In the genomic region with DNA sequence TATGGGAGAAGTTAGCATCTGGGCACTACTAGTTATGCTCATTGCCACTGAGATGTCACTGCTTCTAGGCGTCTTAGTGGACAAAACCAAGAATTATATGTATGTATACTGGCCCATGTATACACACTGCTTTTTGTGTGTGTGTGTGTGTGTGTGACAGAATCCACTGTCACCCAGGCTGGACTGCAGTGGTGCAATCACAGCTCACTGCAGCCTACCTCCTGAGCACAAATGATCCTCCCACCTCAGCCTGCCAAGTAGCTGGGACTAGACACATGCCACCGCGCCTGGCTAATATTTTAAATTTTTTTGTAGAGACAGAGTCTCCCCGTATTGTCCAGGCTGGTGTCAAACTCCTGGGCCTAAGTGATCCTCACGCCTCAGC, we compare ENCODE assay signal across 13 cellular contexts. TPM values are rescaled to one million over a fixed set of nuclear protein-coding genes. Genes with fewer than 3 reads are reported as not detected.
DNase-seq lines count a peak whose midpoint lies in the region; ATAC-seq and TF ChIP-seq lines count a peak whose summit lies in the region.
"Had no signal": no experiment of that assay in that cellular context is flagged by ENCODE, and none has a peak within 500 bp of the region (broad histone marks: within the 10 kb centered on the region; RNA-seq: fewer than 3 reads in every experiment).

No MANE protein-coding gene starts in this region.

- H3K4me1 ChIP-seq in PC-3 (ENCODE audit: insufficient read depth, low read length): peaks cover 82% of the 10 kb centered on the region
- H3K4me1 ChIP-seq in lower lobe of right lung: peaks cover 46% of the 10 kb centered on the region
- peaks cover 19 to 38% of the 10 kb centered on the region in 2 donors for H3K4me1 ChIP-seq in thoracic aorta (ENCODE audit: control insufficient read depth in 1 of 2, low read depth in 2 of 2)
- peaks cover 9% of the 10 kb centered on the region for H3K4me1 ChIP-seq in ovary (ENCODE audit: insufficient read depth)

- no peaks in the 10 kb centered on the region for H4K20me1 ChIP-seq in PC-3 (ENCODE audit: low read length)

- no peak overlapping the region for H2AFZ ChIP-seq in PC-3 (ENCODE audit: low read length)

- 61 to 75% (median 71%) methylated on average over 5 of the region's 5 CpGs for WGBS in ovary, 3 donors

- peaks cover 14% of the 10 kb centered on the region; the same call in 1 of the 2 replicates for H3K79me2 ChIP-seq in PC-3 (ENCODE audit: low read length)

- POLR2A ChIA-PET in PC-3 (lab: Charles Lee; ENCODE audit: unreplicated experiment): interaction anchor here (0.6 kb wide), 1 partner anchor 32 kb away, joined by 7 read pairs; no protein-coding TSS in a partner anchor

- no peaks in the 10 kb centered on the region for H3K9me3 ChIP-seq in PC-3 (ENCODE audit: low read length)
- no peaks in the 10 kb centered on the region for H3K9me3 ChIP-seq in lower lobe of right lung
- no peaks in the 10 kb centered on the region for H3K9me3 ChIP-seq in thoracic aorta
- no peaks in the 10 kb centered on the region for H3K9me3 ChIP-seq in ovary

- TF ChIP-seq EP300 in ovary (IDR thresholded peaks at IDR 0.05): no peak

- H3K9me2 ChIP-seq in PC-3 (replicated peaks; ENCODE audit: low read length): no peaks in the 10 kb centered on the region

- H3K4me3 ChIP-seq in PC-3 (ENCODE audit: low read length) (no peak overlapping the region), epithelial cell of esophagus (ENCODE audit: low read length) (no peak overlapping the region), lower lobe of right lung (peak overlapping the region; percentile 7), thoracic aorta (no peak overlapping the region), ovary (no peak overlapping the region)

- TF ChIP-seq POLR2A in ovary (IDR thresholded peaks at IDR 0.05): no peak

- CTCF ChIA-PET in PC-3 (lab: Charles Lee): interaction anchor here (0.6 kb wide), 1 partner anchor 51 kb away, joined by 3 read pairs; no protein-coding TSS in a partner anchor

- no peaks in the 10 kb centered on the region for H3K36me3 ChIP-seq in PC-3 (ENCODE audit: low read depth, low read length)
- no peaks in the 10 kb centered on the region for H3K36me3 ChIP-seq in lower lobe of right lung
- no peaks in the 10 kb centered on the region for H3K36me3 ChIP-seq in thoracic aorta
- H3K36me3 ChIP-seq in ovary: no peaks in the 10 kb centered on the region

- no TSS peak for BruUV-seq in PC-3 (replicated peaks; lab: Mats Ljungman, UMichigan)

- ATAC-seq in PC-3 (peak; percentile 5; the same call in 1 of the 2 replicates), lower lobe of right lung (peak; percentile 50 to 70), thoracic aorta (ENCODE audit: insufficient number of reproducible peaks, low FRiP score, low read depth) (no peak)
- ATAC-seq: activated naive CD4-positive, alpha-beta T cell treated with anti-CD3 and anti-CD28 coated beads, Interleukin-2, amount 50 U/mL, for 72 hours; effector memory CD8-positive, alpha-beta T cell had no signal

- peaks cover 5% of the 10 kb centered on the region for H3F3A ChIP-seq in PC-3 (ENCODE audit: low read length, unreplicated experiment)

- H3K9ac ChIP-seq in PC-3 (ENCODE audit: low read length): no peak overlapping the region

- intact Hi-C loops in PC-3 (cut with micrococcal nuclease): loop anchor here (2.0 to 5.0 kb wide), 2 partner anchors 17 to 36 kb away; no protein-coding TSS in a partner anchor
- intact Hi-C loops in lower lobe of right lung (cut with DNase I): no loop called here
- intact Hi-C loops in ovary (cut with DNase I): no loop called here

- H3K4me2 ChIP-seq in PC-3 (ENCODE audit: low read length): peak overlapping the region; percentile 51

- H3K27me3 ChIP-seq in PC-3 (ENCODE audit: low read length): no peaks in the 10 kb centered on the region
- H3K27me3 ChIP-seq in lower lobe of right lung (ENCODE audit: low read depth): no peaks in the 10 kb centered on the region
- no peaks in the 10 kb centered on the region for H3K27me3 ChIP-seq in thoracic aorta (replicated peaks; ENCODE audit: insufficient read depth)
- no peaks in the 10 kb centered on the region for H3K27me3 ChIP-seq in ovary

- TF ChIP-seq CTCF in PC-3 (conservative IDR thresholded peaks at IDR 0.05; ENCODE audit: low read depth, low read length) (no peak), epithelial cell of esophagus (IDR thresholded peaks at IDR 0.05; ENCODE audit: insufficient read depth, low read depth, low read length, missing control alignments) (no peak), lower lobe of right lung (IDR thresholded peaks at IDR 0.05) (no peak), thoracic aorta (IDR thresholded peaks at IDR 0.05) (no peak), ovary (IDR thresholded peaks at IDR 0.05) (no peak)

- DNase-seq in PC-3 (no peak), epithelial cell of esophagus (ENCODE audit: low read depth) (peak; percentile 37), lower lobe of right lung (no peak), thoracic aorta (ENCODE audit: low spot score) (no peak), hepatic stellate cell (ENCODE audit: low spot score) (no peak), ovary (no peak), SIG-M5 treated with dmso at 0.1 percent for 504 hours (lab: John Stamatoyannopoulos, UW; ENCODE audit: unreplicated experiment) (no peak)
- no peak for DNase-seq in activated CD8-positive, alpha-beta memory T cell treated with anti-CD3 and anti-CD28 coated beads for 24 hours
- DNase-seq: activated CD4-positive, alpha-beta T cell treated with anti-CD3 and anti-CD28 coated beads, Interleukin-2, amount 10 ng/mL, durations not matched to agents 7 days and 5 days; COR-L47; effector memory CD8-positive, alpha-beta T cell; SIG-M5 had no signal

- H3K27ac ChIP-seq in PC-3 (ENCODE audit: low read length) (peak overlapping the region; percentile 60), lower lobe of right lung (peak overlapping the region; percentile 66), thoracic aorta (peak overlapping the region; percentile 11 to 42), ovary (no peak overlapping the region)

RNA-seq across cellular contexts. Expression of a gene that starts 25.2 kb away (rescaled TPM):
- total RNA-seq in PC-3 (2014; rRNA removed) (45.1 and 58.2 TPM in 2 replicates), lower lobe of right lung (76.6 TPM), thoracic aorta (100 to 1,000 TPM; 103 to 194 TPM), ovary (10 to 100 TPM; 34.5 to 63.4 (median 45.2) TPM)
- 10 to 100 TPM; 28.0 to 80.0 TPM for polyA plus RNA-seq in ovary

Comparison
In these comparisons a context has a peak if more than half of its experiments do, and no peak if none do; other contexts are left out.
1. H3K27ac ChIP-seq: peak in PC-3 (single experiment), lower lobe of right lung (single experiment) and thoracic aorta (2 of 2); none in ovary (0 of 2).